23 cellular contexts compared by ENCODE assay signal in genomic region chr16:65713409-65713808, GRCh38.
"Had no signal": no experiment of that assay in that cellular context is flagged by ENCODE, and none has a peak within 500 bp of the region (broad histone marks: within the 10 kb centered on the region; RNA-seq: fewer than 3 reads in every experiment).

No MANE protein-coding gene starts in this region.

- H3K4me3 ChIP-seq: body of pancreas, cardiac muscle cell, heart left ventricle, left lung, lung, ovary, prostate gland, right atrium auricular region, tibial artery had no signal

- H3K4me3 Mint-ChIP-seq: activated CD8-positive, alpha-beta T cell treated with anti-CD3 and anti-CD28 coated beads, Interleukin-2, amount 10 ng/mL, durations not matched to agents 7 days and 5 days; activated naive CD4-positive, alpha-beta T cell treated with anti-CD3 and anti-CD28 coated beads, Interleukin-2, amount 50 U/mL, for 24 hours; activated T-helper 1 cell treated with anti-CD3 and anti-CD28 coated beads, Interleukin-12 subunit alpha, Interleukin-12 subunit beta, Interleukin-2, Interleukin-4 antibody, amounts not matched to agents 30 ng/mL and 10 ng/mL and 1 ng/mL, durations not matched to agents 14 hours and 24 hours and 36 hours; natural killer cell; stimulated activated naive CD8-positive, alpha-beta T cell treated with anti-CD3 and anti-CD28 coated beads, Interleukin-15, amount 100 ng/mL, for 72 hours had no signal

- H3K4me1 Mint-ChIP-seq: activated naive CD4-positive, alpha-beta T cell treated with anti-CD3 and anti-CD28 coated beads, Interleukin-2, amount 50 U/mL, for 24 hours; natural killer cell; stimulated activated naive CD8-positive, alpha-beta T cell treated with anti-CD3 and anti-CD28 coated beads, Interleukin-15, amount 100 ng/mL, for 72 hours had no signal

- DNase-seq: activated CD4-positive, alpha-beta T cell treated with anti-CD3 and anti-CD28 coated beads for 1 hour; activated CD4-positive, alpha-beta T cell treated with anti-CD3 and anti-CD28 coated beads, Interleukin-2, amount 50 U/mL, for 1 hour; activated CD8-positive, alpha-beta T cell treated with anti-CD3 and anti-CD28 coated beads, Interleukin-2, amount 10 ng/mL, durations not matched to agents 7 days and 5 days; activated gamma-delta T cell treated with Interleukin-2 at 50 U/mL for 16 hours; anterior cingulate cortex; body of pancreas; cortex of kidney; heart left ventricle; kidney glomerular epithelial cell; left lung; natural killer cell; ovary; stimulated activated naive CD8-positive, alpha-beta T cell treated with anti-CD3 and anti-CD28 coated beads, Interleukin-15, amount 100 ng/mL, for 72 hours; tibial artery; WERI-Rb-1 had no signal

- H3K9me3 Mint-ChIP-seq: activated naive CD4-positive, alpha-beta T cell treated with anti-CD3 and anti-CD28 coated beads, Interleukin-2, amount 50 U/mL, for 24 hours; activated T-helper 1 cell treated with anti-CD3 and anti-CD28 coated beads, Interleukin-12 subunit alpha, Interleukin-12 subunit beta, Interleukin-2, Interleukin-4 antibody, amounts not matched to agents 30 ng/mL and 10 ng/mL and 1 ng/mL, durations not matched to agents 14 hours and 24 hours and 36 hours; natural killer cell had no signal

- H3K9me3 ChIP-seq: body of pancreas, heart left ventricle, left lung, neutrophil, ovary, prostate gland, right atrium auricular region, tibial artery had no signal

- H3K27ac ChIP-seq: body of pancreas, cardiac muscle cell, epithelial cell of prostate, heart left ventricle, left lung, neutrophil, ovary, prostate gland, right atrium auricular region, tibial artery, WERI-Rb-1 had no signal

- H3K4me1 ChIP-seq: body of pancreas, left lung, prostate gland, right atrium auricular region, tibial artery had no signal

- ATAC-seq: activated CD8-positive, alpha-beta T cell treated with anti-CD3 and anti-CD28 coated beads, Interleukin-2, amount 10 ng/mL, durations not matched to agents 7 days and 5 days; body of pancreas; heart left ventricle; left lung; natural killer cell; stimulated activated naive CD8-positive, alpha-beta T cell treated with anti-CD3 and anti-CD28 coated beads, Interleukin-15, amount 100 ng/mL, for 72 hours had no signal

- H3K36me3 ChIP-seq: cardiac muscle cell, heart left ventricle, left lung, neutrophil, ovary, prostate gland, right atrium auricular region, tibial artery, WERI-Rb-1 had no signal

- H3K27me3 Mint-ChIP-seq: stimulated activated naive CD8-positive, alpha-beta T cell treated with anti-CD3 and anti-CD28 coated beads, Interleukin-15, amount 100 ng/mL, for 72 hours had no signal

- H3K27ac Mint-ChIP-seq: activated CD8-positive, alpha-beta T cell treated with anti-CD3 and anti-CD28 coated beads, Interleukin-2, amount 10 ng/mL, durations not matched to agents 7 days and 5 days; activated naive CD4-positive, alpha-beta T cell treated with anti-CD3 and anti-CD28 coated beads, Interleukin-2, amount 50 U/mL, for 24 hours; activated T-helper 1 cell treated with anti-CD3 and anti-CD28 coated beads, Interleukin-12 subunit alpha, Interleukin-12 subunit beta, Interleukin-2, Interleukin-4 antibody, amounts not matched to agents 30 ng/mL and 10 ng/mL and 1 ng/mL, durations not matched to agents 14 hours and 24 hours and 36 hours; natural killer cell; stimulated activated naive CD8-positive, alpha-beta T cell treated with anti-CD3 and anti-CD28 coated beads, Interleukin-15, amount 100 ng/mL, for 72 hours had no signal

- H3K27me3 ChIP-seq: body of pancreas, cardiac muscle cell, left lung, neutrophil, ovary, right atrium auricular region, tibial artery had no signal

- H3K36me3 Mint-ChIP-seq: activated naive CD4-positive, alpha-beta T cell treated with anti-CD3 and anti-CD28 coated beads, Interleukin-2, amount 50 U/mL, for 24 hours; natural killer cell had no signal
